ENCODE assay signal across 1 cellular context in the genomic region with DNA sequence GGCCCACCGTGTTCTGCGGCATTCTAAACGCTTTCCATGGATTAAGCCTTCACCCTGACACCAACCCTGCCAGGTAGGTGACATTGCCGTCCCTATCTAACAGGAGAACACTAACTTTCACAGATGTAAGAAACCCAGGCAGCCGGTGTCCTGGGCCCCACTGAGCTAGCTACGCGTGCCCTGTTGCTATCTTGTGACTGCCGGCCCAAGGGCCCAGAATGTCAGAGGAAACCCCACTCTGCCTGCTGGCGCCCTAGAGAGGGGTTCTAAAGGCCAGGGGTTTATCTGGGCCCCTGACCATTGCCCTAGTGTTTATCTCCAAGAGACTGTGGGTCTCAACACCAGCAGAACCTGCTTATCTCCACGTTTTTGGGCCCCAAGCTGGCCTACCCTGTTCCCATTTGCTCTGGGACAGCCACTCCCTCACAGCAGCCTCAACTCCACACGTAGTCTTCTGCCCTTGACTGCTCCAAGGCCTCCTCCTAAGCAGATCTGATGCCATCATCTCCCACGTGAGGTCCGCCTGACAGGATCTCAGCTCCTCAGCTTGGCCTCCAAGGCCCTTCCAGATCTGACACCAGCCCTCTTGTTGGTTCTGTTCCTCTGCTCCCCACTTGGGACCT.
TF ChIP-seq lines count a peak whose summit lies in the region.

No MANE protein-coding gene starts in this region.

TF ChIP-seq in HepG2, 621 proteins besides CTCF, POLR2A, EP300 and RAD21 (continued from another document):
- no peak for TF ChIP-seq ZNF878 (CRISPR knock-in tag; IDR thresholded peaks at IDR 0.05)
- TF ChIP-seq CREM (IDR thresholded peaks at IDR 0.05) = no peak
- TF ChIP-seq CREM (CRISPR knock-in tag; IDR thresholded peaks at IDR 0.05) = no peak
- TF ChIP-seq, protein P1, sequence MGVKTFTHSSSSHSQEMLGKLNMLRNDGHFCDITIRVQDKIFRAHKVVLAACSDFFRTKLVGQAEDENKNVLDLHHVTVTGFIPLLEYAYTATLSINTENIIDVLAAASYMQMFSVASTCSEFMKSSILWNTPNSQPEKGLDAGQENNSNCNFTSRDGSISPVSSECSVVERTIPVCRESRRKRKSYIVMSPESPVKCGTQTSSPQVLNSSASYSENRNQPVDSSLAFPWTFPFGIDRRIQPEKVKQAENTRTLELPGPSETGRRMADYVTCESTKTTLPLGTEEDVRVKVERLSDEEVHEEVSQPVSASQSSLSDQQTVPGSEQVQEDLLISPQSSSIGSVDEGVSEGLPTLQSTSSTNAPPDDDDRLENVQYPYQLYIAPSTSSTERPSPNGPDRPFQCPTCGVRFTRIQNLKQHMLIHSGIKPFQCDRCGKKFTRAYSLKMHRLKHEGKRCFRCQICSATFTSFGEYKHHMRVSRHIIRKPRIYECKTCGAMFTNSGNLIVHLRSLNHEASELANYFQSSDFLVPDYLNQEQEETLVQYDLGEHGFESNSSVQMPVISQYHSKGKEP (CRISPR knock-in tag; IDR thresholded peaks at IDR 0.05) = no peak
